In genomic region chr5:139748505-139748826, GRCh38 we compare ENCODE assay signal across 12 cellular contexts. TPM values are rescaled to one million over a fixed set of nuclear protein-coding genes. Genes with fewer than 3 reads are reported as not detected.
DNase-seq lines count a peak whose midpoint lies in the region; ATAC-seq, FAIRE-seq and TF ChIP-seq lines count a peak whose summit lies in the region.
"Had no signal": no experiment of that assay in that cellular context is flagged by ENCODE, and none has a peak within 500 bp of the region (broad histone marks: within the 10 kb centered on the region; RNA-seq: fewer than 3 reads in every experiment).

No MANE protein-coding gene starts in this region.

- peaks cover 20% of the 10 kb centered on the region for H3K4me1 Mint-ChIP-seq in activated naive CD8-positive, alpha-beta T cell treated with anti-CD3 and anti-CD28 coated beads, Interleukin-2, amount 10 ng/mL, durations not matched to agents 7 days and 5 days

- ATAC-seq in activated naive CD8-positive, alpha-beta T cell treated with anti-CD3 and anti-CD28 coated beads, Interleukin-2, amount 10 ng/mL, durations not matched to agents 7 days and 5 days (ENCODE audit: low read depth), result no peak

- H2BK5ac ChIP-seq in mesenchymal stem cell (ENCODE audit: low read depth, low read length, poor library complexity, severe bottlenecking), result peak overlapping the region; percentile 45

- peak overlapping the region; percentile 99 for H3K4me2 ChIP-seq in BLaER1
- H3K4me2 ChIP-seq in mesenchymal stem cell (ENCODE audit: low read length, poor library complexity, severe bottlenecking), result peak overlapping the region; percentile 86

- H3K4me3 Mint-ChIP-seq in activated naive CD8-positive, alpha-beta T cell treated with anti-CD3 and anti-CD28 coated beads, Interleukin-2, amount 10 ng/mL, durations not matched to agents 7 days and 5 days, result peak overlapping the region; percentile 83

- 21% methylated on average over 27 of the region's 27 CpGs for WGBS in mesenchymal stem cell

- POLR2A ChIA-PET in activated naive CD8-positive, alpha-beta T cell treated with anti-CD3 and anti-CD28 coated beads, Interleukin-2, amount 10 ng/mL, durations not matched to agents 7 days and 5 days (lab: Charles Lee), result no interaction called here

- H3K27ac ChIP-seq in BLaER1, result 0 out of 2 replicates have a peak overlapping the region, but pooled peaks have one; percentile 97
- peak overlapping the region; percentile 79 for H3K27ac ChIP-seq in mesenchymal stem cell (ENCODE audit: low read length, poor library complexity, severe bottlenecking)

- peaks cover 33% of the 10 kb centered on the region for H3K27me3 Mint-ChIP-seq in activated naive CD8-positive, alpha-beta T cell treated with anti-CD3 and anti-CD28 coated beads, Interleukin-2, amount 10 ng/mL, durations not matched to agents 7 days and 5 days

- no peak overlapping the region for H2AFZ ChIP-seq in mesenchymal stem cell (ENCODE audit: low read depth, low read length)

- peak overlapping the region in 1 of 2 experiments; percentile 14 for H3K18ac ChIP-seq in mesenchymal stem cell (ENCODE audit: low read depth in 1 of 2, low read length in 2 of 2)

- no peak overlapping the region for H2BK120ac ChIP-seq in mesenchymal stem cell (ENCODE audit: low read depth, low read length)

- no peak overlapping the region for H4K8ac ChIP-seq in mesenchymal stem cell (ENCODE audit: low read length)

- H3K36me3 Mint-ChIP-seq in activated naive CD8-positive, alpha-beta T cell treated with anti-CD3 and anti-CD28 coated beads, Interleukin-2, amount 10 ng/mL, durations not matched to agents 7 days and 5 days, result no peaks in the 10 kb centered on the region

- no peaks in the 10 kb centered on the region for H3K79me1 ChIP-seq in mesenchymal stem cell (replicated peaks; ENCODE audit: low read length, poor library complexity, severe bottlenecking)

- no peak for DNase-seq in activated naive CD8-positive, alpha-beta T cell treated with anti-CD3 and anti-CD28 coated beads, Interleukin-2, amount 10 ng/mL, durations not matched to agents 7 days and 5 days
- DNase-seq in mesenchymal stem cell (no peak), H54 (ENCODE audit: insufficient read length, low spot score) (no peak), RCC 7860 (ENCODE audit: low spot score) (no peak), hypothalamus (lab: John Stamatoyannopoulos, UW) (no peak), KBM-7 (no peak)
- DNase-seq: NCI-H226 had no signal

- H3K4me1 ChIP-seq in BLaER1 (peaks cover 89% of the 10 kb centered on the region), ES-I3 (ENCODE audit: insufficient read depth, low read length) (peaks cover 26% of the 10 kb centered on the region), mesenchymal stem cell (ENCODE audit: control insufficient read depth, insufficient read depth, low read depth, low read length) (peaks cover 66% of the 10 kb centered on the region)

- H3K9me3 Mint-ChIP-seq in activated naive CD8-positive, alpha-beta T cell treated with anti-CD3 and anti-CD28 coated beads, Interleukin-2, amount 10 ng/mL, durations not matched to agents 7 days and 5 days, result no peaks in the 10 kb centered on the region

- H3K36me3 ChIP-seq in BLaER1, result no peaks in the 10 kb centered on the region
- no peaks in the 10 kb centered on the region for H3K36me3 ChIP-seq in ES-I3 (ENCODE audit: insufficient read depth, low read length)
- H3K36me3 ChIP-seq in mesenchymal stem cell (ENCODE audit: control insufficient read depth in 1 of 2, insufficient read depth in 2 of 2, low read depth in 1 of 2, low read length in 2 of 2), result no peaks in the 10 kb centered on the region
- H3K36me3 ChIP-seq: adrenal gland, SJSA1, spleen had no signal

- H2BK12ac ChIP-seq in mesenchymal stem cell (ENCODE audit: low read length in 2 of 2), result peak overlapping the region in 1 of 2 experiments; percentile 81

- H2BK15ac ChIP-seq in mesenchymal stem cell (ENCODE audit: low read depth, poor library complexity, severe bottlenecking), result no peak overlapping the region

- H3K4ac ChIP-seq in mesenchymal stem cell (ENCODE audit: low read depth in 1 of 2, low read length in 2 of 2), result no peak overlapping the region

- H3K9me3 ChIP-seq in BLaER1, result no peaks in the 10 kb centered on the region
- H3K9me3 ChIP-seq in ES-I3 (ENCODE audit: control insufficient read depth, insufficient read depth, low read length), result no peaks in the 10 kb centered on the region
- H3K9me3 ChIP-seq in mesenchymal stem cell (ENCODE audit: control insufficient read depth, low read length), result no peaks in the 10 kb centered on the region
- H3K9me3 ChIP-seq: adrenal gland, spleen had no signal

- H2AK5ac ChIP-seq in mesenchymal stem cell (ENCODE audit: low read length, severe bottlenecking), result peak overlapping the region; percentile 72

- H3K14ac ChIP-seq in mesenchymal stem cell (ENCODE audit: low read length in 2 of 2), result no peak overlapping the region

- H3K9ac ChIP-seq in BLaER1 (peak overlapping the region; percentile 75), ES-I3 (ENCODE audit: low read depth, low read length) (peak overlapping the region; percentile 58; the same call in 1 of the 2 replicates), mesenchymal stem cell (ENCODE audit: low read length) (no peak overlapping the region)

- in situ Hi-C loops in KBM-7 (cut with MboI; ENCODE audit: low pct_unique_long_range_greater_than_20kb, low sequenced_read_pairs), result no loop called here

- FAIRE-seq in H54 (lab: Jason Lieb, UNC) (no peak), RCC 7860 (lab: Jason Lieb, UNC) (no peak)

- no peak overlapping the region for H4K91ac ChIP-seq in mesenchymal stem cell (ENCODE audit: low read length)

- H3K27ac Mint-ChIP-seq in activated naive CD8-positive, alpha-beta T cell treated with anti-CD3 and anti-CD28 coated beads, Interleukin-2, amount 10 ng/mL, durations not matched to agents 7 days and 5 days, result peak overlapping the region; percentile 53

- H3K23ac ChIP-seq in mesenchymal stem cell (ENCODE audit: low read length in 2 of 2), result peak overlapping the region in 1 of 2 experiments; percentile 42

- H3K4me3 ChIP-seq in BLaER1, result peak overlapping the region; percentile 63
- H3K4me3 ChIP-seq in mesenchymal stem cell (ENCODE audit: insufficient read depth in 1 of 2, low read depth in 1 of 2, low read length in 2 of 2), result no peak overlapping the region

- TF ChIP-seq POLR2A in H54 (IDR thresholded peaks at IDR 0.05; ENCODE audit: low read depth, low read length), result no peak

- H3K27me3 ChIP-seq in BLaER1 (no peaks in the 10 kb centered on the region), mesenchymal stem cell (ENCODE audit: control insufficient read depth in 1 of 2, insufficient read depth in 1 of 2, low read length in 2 of 2) (no peaks in the 10 kb centered on the region)
- H3K27me3 ChIP-seq: SJSA1 had no signal

- no peaks in the 10 kb centered on the region for H4K20me1 ChIP-seq in BLaER1

RNA-seq across cellular contexts. Expression of gene PSD2, which starts 47.1 kb away (rescaled TPM):
- under 1 TPM; 0.08 to 0.09 TPM for total RNA-seq in activated naive CD8-positive, alpha-beta T cell treated with anti-CD3 and anti-CD28 coated beads, Interleukin-2, amount 10 ng/mL, durations not matched to agents 7 days and 5 days
- polyA plus RNA-seq in mesenchymal stem cell (2013, experiment 1 of 2), result 0.07 TPM
- 0.08 TPM for polyA plus RNA-seq in mesenchymal stem cell (2013, experiment 2 of 2)
